Comparison of ENCODE assay signal across 15 cellular contexts in genomic region chr17:63922402-63922801, GRCh38. TPM values are rescaled to one million over a fixed set of nuclear protein-coding genes. Genes with fewer than 3 reads are reported as not detected.
DNase-seq lines count a peak whose midpoint lies in the region; ATAC-seq and TF ChIP-seq lines count a peak whose summit lies in the region.
"Not testable (repeated sequence)": the region's sequence is repeated elsewhere in the genome, so short reads cannot be mapped to it uniquely, and the experiment has no call there.
"Had no signal": no experiment of that assay in that cellular context is flagged by ENCODE, and none has a peak within 500 bp of the region (broad histone marks: within the 10 kb centered on the region; RNA-seq: fewer than 3 reads in every experiment).

No MANE protein-coding gene starts in this region.

- TF ChIP-seq POLR2A in GM18505 (IDR thresholded peaks at IDR 0.05; ENCODE audit: borderline replicate concordance, extremely low read depth, insufficient read depth, insufficient read length), result not testable (repeated sequence)

- H3K4me2 ChIP-seq in BLaER1, result peak overlapping the region; percentile 99

- DNase-seq in NAMALWA (ENCODE audit: low spot score) (peak; percentile 82), activated B cell treated with CpG ODN at 0.5 μM for 24 hours (peak; percentile 51)
- DNase-seq in naive thymus-derived CD4-positive, alpha-beta T cell, result not testable (repeated sequence)

- not testable (repeated sequence) for H3K9ac ChIP-seq in BLaER1

- peaks cover 88% of the 10 kb centered on the region for H3K4me1 ChIP-seq in BLaER1
- not testable (repeated sequence) for H3K4me1 ChIP-seq in naive thymus-derived CD4-positive, alpha-beta T cell (ENCODE audit: control insufficient read depth in 2 of 2, insufficient read depth in 2 of 2, low read length in 2 of 2)

- not testable (repeated sequence) for H3K4me3 ChIP-seq in BLaER1; naive thymus-derived CD4-positive, alpha-beta T cell (ENCODE audit: low read length)

- not testable (repeated sequence) for H3K36me3 ChIP-seq in BLaER1; naive thymus-derived CD4-positive, alpha-beta T cell (ENCODE audit: control insufficient read depth in 2 of 3, insufficient read depth in 3 of 3, low read length in 3 of 3)

- H3K4me3 Mint-ChIP-seq in activated B cell treated with CpG ODN at 0.5 μM for 24 hours, result peak overlapping the region; percentile 71
- not testable (repeated sequence) for H3K4me3 Mint-ChIP-seq in naive thymus-derived CD4-positive, alpha-beta T cell

- not testable (repeated sequence) for H3K27me3 Mint-ChIP-seq in activated B cell treated with CpG ODN at 0.5 μM for 24 hours; naive thymus-derived CD4-positive, alpha-beta T cell

- H3K27me3 ChIP-seq in BLaER1; naive thymus-derived CD4-positive, alpha-beta T cell (ENCODE audit: control insufficient read depth in 2 of 2, insufficient read depth in 2 of 2, low read length in 2 of 2): not testable (repeated sequence)

- POLR2A ChIA-PET in activated B cell treated with CpG ODN at 0.5 μM for 24 hours (lab: Charles Lee), result interaction anchor here (0.6 to 19.1 kb wide), 9 partner anchors 8 to 223 kb away, joined by 3 to 837 read pairs (median 4); partner anchors contain the start of genes CD79B and ICAM2
- POLR2A ChIA-PET in naive thymus-derived CD4-positive, alpha-beta T cell (lab: Charles Lee), result not testable (repeated sequence)

- CTCF ChIA-PET in activated B cell treated with CpG ODN at 0.5 μM for 24 hours (lab: Charles Lee), result interaction anchor here (0.7 to 9.5 kb wide), 5 partner anchors 24 to 211 kb away, joined by 3 to 321 read pairs (median 7); partner anchors contain the start of gene ICAM2
- CTCF ChIA-PET in naive thymus-derived CD4-positive, alpha-beta T cell (lab: Charles Lee), result interaction anchor here (0.7 to 1.6 kb wide), 5 partner anchors 10 to 208 kb away, joined by 3 to 4 read pairs (median 3); partner anchors contain the start of genes CD79B and ICAM2

- peak overlapping the region; percentile 66 for H3K27ac ChIP-seq in BLaER1
- H3K27ac ChIP-seq in naive thymus-derived CD4-positive, alpha-beta T cell (ENCODE audit: low read depth, low read length), result not testable (repeated sequence)

- H3K4me1 Mint-ChIP-seq in activated B cell treated with CpG ODN at 0.5 μM for 24 hours, result peaks cover 88% of the 10 kb centered on the region
- H3K4me1 Mint-ChIP-seq in naive thymus-derived CD4-positive, alpha-beta T cell, result not testable (repeated sequence)

- H3K9me3 ChIP-seq in BLaER1; naive thymus-derived CD4-positive, alpha-beta T cell (ENCODE audit: control insufficient read depth in 2 of 3, low read length in 3 of 3): not testable (repeated sequence)

- intact Hi-C loops in activated B cell treated with CpG ODN at 0.5 μM for 24 hours (cut with micrococcal nuclease); naive thymus-derived CD4-positive, alpha-beta T cell (cut with micrococcal nuclease): not testable (repeated sequence)

- ATAC-seq in GM18505 (IDR thresholded peaks at IDR 0.05; ENCODE audit: unreplicated experiment) (peak; percentile 65), GM19463 (IDR thresholded peaks at IDR 0.05; ENCODE audit: unreplicated experiment) (peak; percentile 40), GM21619 (IDR thresholded peaks at IDR 0.05; ENCODE audit: unreplicated experiment) (peak; percentile 47), HG03354 (IDR thresholded peaks at IDR 0.05; ENCODE audit: poor library complexity, severe bottlenecking, unreplicated experiment) (peak; percentile 60), activated B cell treated with CpG ODN at 0.5 μM for 24 hours (ENCODE audit: low read depth) (peak; percentile 51)
- peak; percentile 14 for ATAC-seq in naive thymus-derived CD4-positive, alpha-beta T cell

- H3K27ac Mint-ChIP-seq in activated B cell treated with CpG ODN at 0.5 μM for 24 hours, result peak overlapping the region; percentile 94
- H3K27ac Mint-ChIP-seq in naive thymus-derived CD4-positive, alpha-beta T cell, result peak overlapping the region in 1 of 9 donors; percentile 58

- TF ChIP-seq CTCF in activated B cell treated with CpG ODN at 0.5 μM for 24 hours (IDR thresholded peaks at IDR 0.05), result not testable (repeated sequence)

- H3K9me3 Mint-ChIP-seq in activated B cell treated with CpG ODN at 0.5 μM for 24 hours; naive thymus-derived CD4-positive, alpha-beta T cell: not testable (repeated sequence)

- not testable (repeated sequence) for H4K20me1 ChIP-seq in BLaER1

- not testable (repeated sequence) for H3K36me3 Mint-ChIP-seq in activated B cell treated with CpG ODN at 0.5 μM for 24 hours (ENCODE audit: low read depth); naive thymus-derived CD4-positive, alpha-beta T cell

RNA-seq across cellular contexts. Expression of gene GH1, which starts 3.8 kb away (rescaled TPM):
- 0.27 TPM in 1 of 2 replicates, not detected in the other for total RNA-seq in activated B cell treated with CpG ODN at 0.5 μM for 24 hours
- under 1 TPM in 2 of 5 experiments, not detected in 3; 0.58 to 0.66 TPM for total RNA-seq in naive thymus-derived CD4-positive, alpha-beta T cell
- not detected for polyA plus RNA-seq in naive thymus-derived CD4-positive, alpha-beta T cell
- total RNA-seq: Calu3, G401, H1, HT-29, IMR-90, PC-3, SK-MEL-5 had no signal
- polyA plus RNA-seq: IMR-90 had no signal

RNA-seq across cellular contexts. Expression of gene CD79B, which starts 9.7 kb away (rescaled TPM):
- total RNA-seq in activated B cell treated with CpG ODN at 0.5 μM for 24 hours, result 706 and 757 TPM in 2 replicates
- 10 to 100 TPM; 11.8 to 44.9 (median 15.1) TPM for total RNA-seq in naive thymus-derived CD4-positive, alpha-beta T cell
- polyA plus RNA-seq in naive thymus-derived CD4-positive, alpha-beta T cell, result 10 to 100 TPM; 34.5 to 42.2 TPM
- total RNA-seq: Calu3, HT-29, IMR-90, PC-3 had no signal
- polyA plus RNA-seq: IMR-90 had no signal

RNA-seq across cellular contexts. Expression of gene CSHL1, which starts 11.3 kb away (rescaled TPM):
- not detected in 2 replicates for total RNA-seq in activated B cell treated with CpG ODN at 0.5 μM for 24 hours
- not detected for total RNA-seq in naive thymus-derived CD4-positive, alpha-beta T cell
- not detected for polyA plus RNA-seq in naive thymus-derived CD4-positive, alpha-beta T cell
- total RNA-seq: Calu3, G401, H1, HT-29, IMR-90, PC-3, SK-MEL-5 had no signal
- polyA plus RNA-seq: H1, IMR-90 had no signal

RNA-seq across cellular contexts. Expression of gene CSH1, which starts 26.0 kb away (rescaled TPM):
- total RNA-seq in activated B cell treated with CpG ODN at 0.5 μM for 24 hours, result not detected in 2 replicates
- total RNA-seq in naive thymus-derived CD4-positive, alpha-beta T cell, result 10 to 100 TPM in 1 of 5 experiments, 1 to 10 TPM in 1, not detected in 3; 8.2 to 11.3 TPM
- polyA plus RNA-seq in naive thymus-derived CD4-positive, alpha-beta T cell, result not detected
- total RNA-seq: Calu3, G401, H1, HT-29, IMR-90, PC-3, SK-MEL-5 had no signal
- polyA plus RNA-seq: IMR-90 had no signal

RNA-seq across cellular contexts. Expression of gene GH2, which starts 40.7 kb away (rescaled TPM):
- total RNA-seq in activated B cell treated with CpG ODN at 0.5 μM for 24 hours, result not detected in 2 replicates
- not detected for total RNA-seq in naive thymus-derived CD4-positive, alpha-beta T cell
- not detected for polyA plus RNA-seq in naive thymus-derived CD4-positive, alpha-beta T cell
- total RNA-seq: Calu3, G401, HT-29, IMR-90, PC-3, SK-MEL-5 had no signal
- polyA plus RNA-seq: IMR-90 had no signal

Comparison
In these comparisons a context has a peak if more than half of its experiments do, and no peak if none do; other contexts are left out.
1. ATAC-seq: peak in every context shown above with its lines; median percentile 65 in GM18505; 60 in HG03354; 51 in activated B cell treated with CpG ODN at 0.5 μM for 24 hours; 47 in GM21619; 40 in GM19463; 14 in naive thymus-derived CD4-positive, alpha-beta T cell.
2. RNA of gene CD79B, which starts 9.7 kb away (total RNA-seq): 706 to 757 TPM in activated B cell treated with CpG ODN at 0.5 μM for 24 hours; 11.8 to 44.9 TPM in naive thymus-derived CD4-positive, alpha-beta T cell; every median in the first group is over 10 times any median in the second.